9 cellular contexts compared by ENCODE assay signal in the genomic region with DNA sequence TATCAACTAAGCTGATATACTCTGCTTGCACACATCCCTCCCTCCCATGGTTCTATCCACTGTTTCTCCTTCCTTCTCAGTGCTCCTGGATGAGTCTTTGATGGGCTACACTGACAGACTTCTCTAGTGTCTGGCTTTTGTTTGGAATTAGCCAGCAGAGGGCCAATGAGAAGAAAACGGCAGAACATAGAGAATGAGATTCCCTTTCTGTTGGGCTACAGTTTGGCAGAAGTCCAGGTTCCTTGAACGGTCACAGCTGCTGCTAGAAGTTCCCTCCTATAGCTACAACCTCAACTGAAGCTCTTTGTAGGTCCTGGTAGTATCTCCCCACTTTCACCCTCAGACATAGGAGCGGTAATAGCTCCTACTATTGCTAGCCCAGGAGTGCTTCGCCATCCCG.
DNase-seq lines count a peak whose midpoint lies in the region; ATAC-seq lines count a peak whose summit lies in the region.
"Had no signal": no experiment of that assay in that cellular context is flagged by ENCODE, and none has a peak within 500 bp of the region (broad histone marks: within the 10 kb centered on the region; RNA-seq: fewer than 3 reads in every experiment).

No MANE protein-coding gene starts in this region.

- H3K9ac ChIP-seq in mesendoderm (ENCODE audit: low read length) = no peak overlapping the region

- no peak overlapping the region for H3K56ac ChIP-seq in mesendoderm (ENCODE audit: low read length)

- no peak overlapping the region for H2AK5ac ChIP-seq in mesendoderm (ENCODE audit: low read length)

- H2BK15ac ChIP-seq in mesendoderm (replicated peaks; ENCODE audit: low read depth) = no peak overlapping the region

- no peak overlapping the region for H4K8ac ChIP-seq in mesendoderm (ENCODE audit: low read depth, low read length)

- no CpG with 5 or more reads among the region's 5 CpGs for WGBS in mesendoderm (ENCODE audit: extremely low coverage, insufficient coverage, low lambda C conversion rate)

- H2BK5ac ChIP-seq in mesendoderm (ENCODE audit: low read length) = no peak overlapping the region

- H3K79me2 ChIP-seq in mesendoderm (ENCODE audit: control insufficient read depth, insufficient read depth, low read length) = no peaks in the 10 kb centered on the region

- no peaks in the 10 kb centered on the region for H3K4me1 ChIP-seq in mesendoderm (ENCODE audit: control insufficient read depth, low read depth, low read length)

- H3K36me3 ChIP-seq in mesendoderm (ENCODE audit: control insufficient read depth, insufficient read depth, low read length) = no peaks in the 10 kb centered on the region

- no peak overlapping the region for H2BK120ac ChIP-seq in mesendoderm (ENCODE audit: low read depth, low read length)

- no peak overlapping the region for H3K4me2 ChIP-seq in mesendoderm (ENCODE audit: low read length)

- H3K27ac ChIP-seq in mesendoderm (ENCODE audit: low read depth, low read length) = no peak overlapping the region

- no peak overlapping the region for H4K5ac ChIP-seq in mesendoderm (ENCODE audit: low read length)

- no peak overlapping the region for H3K4me3 ChIP-seq in mesendoderm (ENCODE audit: low read length)

- no peak overlapping the region for H3K23ac ChIP-seq in mesendoderm (ENCODE audit: low read length)

- ATAC-seq in GM21423 (IDR thresholded peaks at IDR 0.05; ENCODE audit: unreplicated experiment) (no peak), HG02588 (IDR thresholded peaks at IDR 0.05; ENCODE audit: unreplicated experiment) (no peak)

- peak; percentile 43 for DNase-seq in EH (ENCODE audit: low read depth)
- peak; percentile 62 for DNase-seq in NCI-H2029 (lab: John Stamatoyannopoulos, UW)
- peak; percentile 35 for DNase-seq in astrocyte of the hippocampus (ENCODE audit: low read depth, low spot score)
- DNase-seq in mesendoderm = peak; percentile 49
- no peak for DNase-seq in NOMO-1 treated with DMSO at 0.1 percent for 48 hours (lab: John Stamatoyannopoulos, UW; ENCODE audit: unreplicated experiment)
- DNase-seq in HPDE6-E6E7 (ENCODE audit: extremely low spot score) = no peak
- DNase-seq: activated naive CD4-positive, alpha-beta T cell treated with anti-CD3 and anti-CD28 coated beads for 36 hours had no signal

- H3K4ac ChIP-seq in mesendoderm (ENCODE audit: low read depth, low read length) = no peak overlapping the region

- H3K27me3 ChIP-seq in mesendoderm (ENCODE audit: insufficient read depth, low read length, poor library complexity) = no peaks in the 10 kb centered on the region

- H3K18ac ChIP-seq in mesendoderm (ENCODE audit: low read length) = no peak overlapping the region

- H3K79me1 ChIP-seq in mesendoderm (ENCODE audit: low read length) = no peaks in the 10 kb centered on the region

Comparison
In these comparisons a context has a peak if more than half of its experiments do, and no peak if none do; other contexts are left out.
1. DNase-seq: peak in EH (single experiment), NCI-H2029 (single experiment), astrocyte of the hippocampus (single experiment) and mesendoderm (single experiment); none in NOMO-1 treated with DMSO at 0.1 percent for 48 hours (single experiment) and HPDE6-E6E7 (single experiment).